Comparison of ENCODE assay signal across 8 cellular contexts in genomic region chr17:21452377-21453143, GRCh38.
DNase-seq lines count a peak whose midpoint lies in the region; ATAC-seq and TF ChIP-seq lines count a peak whose summit lies in the region.

No MANE protein-coding gene starts in this region.

- H3K4me3 ChIP-seq in GM12864 (ENCODE audit: low read depth, low read length) (no peak overlapping the region), Panc1 (ENCODE audit: low read depth in 2 of 2, low read length in 2 of 2) (no peak overlapping the region), iPS-18c (ENCODE audit: insufficient read depth, low read depth, low read length) (peak overlapping the region; percentile 31; the same call in 1 of the 2 replicates), sigmoid colon (peak overlapping the region in 3 of 4 donors; percentile 33 to 40 (median 37)), HAP-1 (no peak overlapping the region)

- H3K9me3 ChIP-seq in Panc1 (ENCODE audit: control insufficient read depth, insufficient read depth, low read depth, low read length) (no peaks in the 10 kb centered on the region), iPS-18c (ENCODE audit: control insufficient read depth, insufficient read depth, low read length) (peaks cover 3% of the 10 kb centered on the region), sigmoid colon (no peaks in the 10 kb centered on the region), HAP-1 (no peaks in the 10 kb centered on the region)

- H3K27ac ChIP-seq in Panc1 (ENCODE audit: low read length) = no peak overlapping the region
- peak overlapping the region in 1 of 4 donors; percentile 21 for H3K27ac ChIP-seq in sigmoid colon

- CTCF ChIA-PET in Panc1 (lab: Charles Lee) = no interaction called here

- ATAC-seq in Panc1 (no peak; the same call in 1 of the 2 replicates), HG02981 (IDR thresholded peaks at IDR 0.05; ENCODE audit: unreplicated experiment) (no peak), HG03571 (IDR thresholded peaks at IDR 0.05; ENCODE audit: unreplicated experiment) (no peak)

- H3K4me1 ChIP-seq in Panc1 (ENCODE audit: control insufficient read depth, insufficient read depth, low read length) (peaks cover 5% of the 10 kb centered on the region), sigmoid colon (peaks cover 0 to 18% (median 11%) of the 10 kb centered on the region in 4 donors), HAP-1 (no peaks in the 10 kb centered on the region)

- TF ChIP-seq EP300 in sigmoid colon (IDR thresholded peaks at IDR 0.05) = no peak

- H3K27me3 ChIP-seq in Panc1 (ENCODE audit: control insufficient read depth, insufficient read depth, low read length) (no peaks in the 10 kb centered on the region; the same call in 1 of the 2 replicates), sigmoid colon (no peaks in the 10 kb centered on the region), HAP-1 (ENCODE audit: low read depth) (no peaks in the 10 kb centered on the region)

- intact Hi-C loops in Panc1 (cut with micrococcal nuclease; ENCODE audit: unreplicated experiment) = no loop called here
- intact Hi-C loops in sigmoid colon (cut with DNase I) = loop anchor here (5.0 kb wide), 2 partner anchors 170 to 325 kb away; partner anchors contain the start of genes DHRS7B and MAP2K3

- no peak for TF ChIP-seq POLR2A in sigmoid colon (IDR thresholded peaks at IDR 0.05)

- POLR2A ChIA-PET in Panc1 (lab: Charles Lee) = no interaction called here

- 13 to 36% methylated on average over 49 of the region's 49 CpGs for WGBS in sigmoid colon, 2 donors

- in situ Hi-C loops in Panc1 (cut with HindIII; ENCODE audit: low pct_unique_long_range_greater_than_20kb, low sequenced_read_pairs) (no loop called here), HAP-1 (cut with MboI; ENCODE audit: low sequenced_read_pairs) (loop anchor here (10.0 kb wide), 1 partner anchor 168 kb away; the partner anchor contains the start of gene MAP2K3)

- BruUV-seq in Panc1 (replicated peaks; lab: Mats Ljungman, UMichigan) = no TSS peak

- DNase-seq in GM12864 (ENCODE audit: low read depth) (no peak), Panc1 (ENCODE audit: low read depth, low spot score) (no peak), brain pericyte (ENCODE audit: low read depth, low spot score) (peak; percentile 24), sigmoid colon (peak; percentile 80), HAP-1 (ENCODE audit: low spot score in 2 of 2) (no peak)

- TF ChIP-seq CTCF in GM12864 (IDR thresholded peaks at IDR 0.05; ENCODE audit: low read depth, low read length, missing control alignments) (peak; percentile 21), Panc1 (IDR thresholded peaks at IDR 0.05) (peak; percentile 74), sigmoid colon (IDR thresholded peaks at IDR 0.05) (peak in 3 of 4 experiments; percentile 39 to 60 (median 40))

- H3K36me3 ChIP-seq in Panc1 (ENCODE audit: control insufficient read depth, insufficient read depth, low read length) (no peaks in the 10 kb centered on the region), sigmoid colon (no peaks in the 10 kb centered on the region), HAP-1 (replicated peaks) (no peaks in the 10 kb centered on the region)

Comparison
In these comparisons a context has a peak if more than half of its experiments do, and no peak if none do; other contexts are left out.
1. DNase-seq: peak in brain pericyte (single experiment) and sigmoid colon (single experiment); none in GM12864 (single experiment), Panc1 (single experiment) and HAP-1 (0 of 2).
2. H3K4me3 ChIP-seq: peak in iPS-18c (single experiment) and sigmoid colon (3 of 4); none in GM12864 (single experiment), Panc1 (0 of 2) and HAP-1 (single experiment).
3. CTCF ChIP-seq: peak in every context shown above with its lines; median percentile 74 in Panc1; 40 in sigmoid colon; 21 in GM12864.